Comparison of ENCODE assay signal across 14 cellular contexts in genomic region chr5:133407277-133407632, GRCh38.
"Had no signal": no experiment of that assay in that cellular context is flagged by ENCODE, and none has a peak within 500 bp of the region (broad histone marks: within the 10 kb centered on the region; RNA-seq: fewer than 3 reads in every experiment).

No MANE protein-coding gene starts in this region.

- H3K4me1 ChIP-seq: body of pancreas, gastrocnemius medialis, heart right ventricle, tibial nerve had no signal

- H3K27ac Mint-ChIP-seq: activated naive CD4-positive, alpha-beta T cell treated with anti-CD3 and anti-CD28 coated beads, Interleukin-2, amount 50 U/mL, for 24 hours; naive thymus-derived CD4-positive, alpha-beta T cell; T-helper 17 cell had no signal

- H3K36me3 Mint-ChIP-seq: activated naive CD4-positive, alpha-beta T cell treated with anti-CD3 and anti-CD28 coated beads, Interleukin-2, amount 50 U/mL, for 24 hours; naive thymus-derived CD4-positive, alpha-beta T cell had no signal

- H3K9me3 Mint-ChIP-seq: activated naive CD4-positive, alpha-beta T cell treated with anti-CD3 and anti-CD28 coated beads, Interleukin-2, amount 50 U/mL, for 24 hours; naive thymus-derived CD4-positive, alpha-beta T cell had no signal

- H3K4me3 Mint-ChIP-seq: activated naive CD4-positive, alpha-beta T cell treated with anti-CD3 and anti-CD28 coated beads, Interleukin-2, amount 50 U/mL, for 24 hours; naive thymus-derived CD4-positive, alpha-beta T cell; T-helper 17 cell had no signal

- H3K9me3 ChIP-seq: body of pancreas, gastrocnemius medialis, heart right ventricle, neutrophil, tibial nerve had no signal

- H3K4me3 ChIP-seq: body of pancreas, gastrocnemius medialis, heart right ventricle, skin epidermis, tibial nerve had no signal

- H3K27ac ChIP-seq: body of pancreas, gastrocnemius medialis, heart right ventricle, neutrophil, skin epidermis, tibial nerve had no signal

- H3K4me1 Mint-ChIP-seq: activated naive CD4-positive, alpha-beta T cell treated with anti-CD3 and anti-CD28 coated beads, Interleukin-2, amount 50 U/mL, for 24 hours; T-helper 17 cell had no signal

- FAIRE-seq: endometrium, islet of Langerhans, TTC549 had no signal

- H3K27me3 ChIP-seq: body of pancreas, gastrocnemius medialis had no signal

- H3K36me3 ChIP-seq: gastrocnemius medialis, heart right ventricle, neutrophil, tibial nerve had no signal

- DNase-seq: body of pancreas, cerebellar nuclear complex, dermis blood vessel endothelial cell, gastrocnemius medialis, heart right ventricle, T-helper 17 cell had no signal
